In genomic region chr16:29115814-29116166, GRCh38 we compare ENCODE assay signal across 7 cellular contexts.
DNase-seq lines count a peak whose midpoint lies in the region; ATAC-seq, FAIRE-seq and TF ChIP-seq lines count a peak whose summit lies in the region.
"Not testable (repeated sequence)": the region's sequence is repeated elsewhere in the genome, so short reads cannot be mapped to it uniquely, and the experiment has no call there.

No MANE protein-coding gene starts in this region.

- not testable (repeated sequence) for FAIRE-seq in astrocyte (lab: Jason Lieb, UNC)

- not testable (repeated sequence) for H4K20me1 ChIP-seq in astrocyte (ENCODE audit: insufficient read depth, low read length); fibroblast of lung (ENCODE audit: control insufficient read depth, extremely low read depth, insufficient read depth, low read length)

- not testable (repeated sequence) for H3K36me3 ChIP-seq in astrocyte (ENCODE audit: insufficient read depth, low read length); fibroblast of lung (ENCODE audit: control insufficient read depth, insufficient read depth, low read length); liver (ENCODE audit: control insufficient read depth in 4 of 4, insufficient read depth in 3 of 4, low read depth in 1 of 4, low read length in 3 of 4)

- DNase-seq in HL-60 (ENCODE audit: low read depth in 1 of 2, low spot score in 1 of 2): not testable (repeated sequence)
- DNase-seq in astrocyte (ENCODE audit: low read depth) (peak; percentile 10), fibroblast of lung (ENCODE audit: low read depth in 2 of 2) (peak; percentile 13 to 21)

- H3K9ac ChIP-seq in astrocyte (ENCODE audit: low read length); fibroblast of lung (ENCODE audit: insufficient read depth, low read length): not testable (repeated sequence)
- H3K9ac ChIP-seq in liver (ENCODE audit: low read depth in 1 of 2, low read length in 2 of 2): peak overlapping the region; percentile 28 to 82

- H3K27ac ChIP-seq in HL-60 (replicated peaks) (peak overlapping the region; percentile 32), fibroblast of lung (ENCODE audit: insufficient read depth, low read length) (peak overlapping the region; percentile 44), liver (ENCODE audit: low read depth in 1 of 2, low read length in 2 of 2) (peak overlapping the region; percentile 84 to 85), skin epidermis (peak overlapping the region in 16 of 21 experiments; percentile 3 to 77 (median 55))
- H3K27ac ChIP-seq in astrocyte (ENCODE audit: low read depth, low read length): not testable (repeated sequence)

- TF ChIP-seq CTCF in HL-60 (IDR thresholded peaks at IDR 0.05; ENCODE audit: insufficient read depth, low read length); astrocyte (IDR thresholded peaks at IDR 0.05; ENCODE audit: insufficient read depth, low read depth, low read length); fibroblast of lung (conservative IDR thresholded peaks at IDR 0.05 in 1 of 2, IDR thresholded peaks at IDR 0.05 in 1 of 2; ENCODE audit: low read depth in 1 of 2, low read length in 2 of 2); liver (IDR thresholded peaks at IDR 0.05; ENCODE audit: low read depth, low read length, missing input control): not testable (repeated sequence)

- not testable (repeated sequence) for H3K4me2 ChIP-seq in astrocyte (ENCODE audit: low read length); fibroblast of lung (ENCODE audit: extremely low read depth, insufficient read depth, low read length)

- not testable (repeated sequence) for H3K9me3 ChIP-seq in astrocyte (ENCODE audit: insufficient read depth, low read depth, low read length); fibroblast of lung (ENCODE audit: control insufficient read depth, insufficient read depth, low read depth, low read length); liver (ENCODE audit: control insufficient read depth in 4 of 4, low read length in 3 of 4)

- not testable (repeated sequence) for H3K79me2 ChIP-seq in astrocyte (ENCODE audit: insufficient read depth, low read length); fibroblast of lung (ENCODE audit: control insufficient read depth, insufficient read depth, low read length)

- not testable (repeated sequence) for H3K4me1 Mint-ChIP-seq in astrocyte (ENCODE audit: low read depth, unreplicated experiment)

- peaks cover 32% of the 10 kb centered on the region for H3K27me3 Mint-ChIP-seq in astrocyte (ENCODE audit: low read depth, unreplicated experiment)

- not testable (repeated sequence) for H3K4me3 Mint-ChIP-seq in astrocyte (ENCODE audit: unreplicated experiment)

- not testable (repeated sequence) for H3K27ac Mint-ChIP-seq in astrocyte (ENCODE audit: unreplicated experiment)

- WGBS in liver: 45% methylated on average over 4 of the region's 4 CpGs

- not testable (repeated sequence) for H3K9me3 Mint-ChIP-seq in astrocyte (ENCODE audit: unreplicated experiment)

- H3K36me3 Mint-ChIP-seq in astrocyte (ENCODE audit: low read depth, unreplicated experiment): not testable (repeated sequence)

- H3K4me3 ChIP-seq in HL-60 (replicated peaks; ENCODE audit: insufficient read depth, low read length); astrocyte (ENCODE audit: insufficient read depth, low read depth, low read length); fibroblast of lung (replicated peaks in 1 of 4; ENCODE audit: control extremely low read depth in 1 of 4, insufficient read depth in 1 of 4, low read depth in 3 of 4, low read length in 4 of 4); liver (ENCODE audit: low read depth in 1 of 3, low read length in 3 of 3); skin epidermis: not testable (repeated sequence)

- H3K4me1 ChIP-seq in astrocyte (ENCODE audit: insufficient read depth, low read length): peaks cover 10% of the 10 kb centered on the region
- not testable (repeated sequence) for H3K4me1 ChIP-seq in fibroblast of lung (ENCODE audit: control insufficient read depth, extremely low read depth, insufficient read depth, low read length)
- peaks cover 2 to 50% (median 20%) of the 10 kb centered on the region in 4 donors for H3K4me1 ChIP-seq in liver (ENCODE audit: control insufficient read depth in 4 of 4, insufficient read depth in 4 of 4, low read length in 3 of 4)

- H3K27me3 ChIP-seq in HL-60 (ENCODE audit: insufficient read depth, poor library complexity, severe bottlenecking); astrocyte (ENCODE audit: insufficient read depth, low read length); fibroblast of lung (ENCODE audit: control insufficient read depth, insufficient read depth, low read length); liver (ENCODE audit: control insufficient read depth in 4 of 4, insufficient read depth in 4 of 4, low read length in 3 of 4): not testable (repeated sequence)

- peak; percentile 52 for ATAC-seq in GM18498 (IDR thresholded peaks at IDR 0.05; ENCODE audit: unreplicated experiment)
- ATAC-seq in activated CD4-positive, CD25-positive, alpha-beta regulatory T cell treated with anti-CD3 and anti-CD28 coated beads, Interleukin-2, amount 50 U/mL, for 24 hours: peak; percentile 85 to 89

- not testable (repeated sequence) for H2AFZ ChIP-seq in astrocyte (ENCODE audit: low read depth, low read length); fibroblast of lung (ENCODE audit: low read length)

- not testable (repeated sequence) for TF ChIP-seq RAD21 in liver (IDR thresholded peaks at IDR 0.05)

TF ChIP-seq in liver, 16 proteins besides CTCF, POLR2A, EP300 and RAD21:
- TF ChIP-seq ZBTB33 (IDR thresholded peaks at IDR 0.05): peak; percentile 12
